1 cellular context compared by ENCODE assay signal in genomic region chr17:10062757-10063385, GRCh38.
TF ChIP-seq lines count a peak whose summit lies in the region.

No MANE protein-coding gene starts in this region.

TF ChIP-seq in H1, 55 proteins besides CTCF, POLR2A, EP300 and RAD21 (continued from another document):
- TF ChIP-seq, protein P1, sequence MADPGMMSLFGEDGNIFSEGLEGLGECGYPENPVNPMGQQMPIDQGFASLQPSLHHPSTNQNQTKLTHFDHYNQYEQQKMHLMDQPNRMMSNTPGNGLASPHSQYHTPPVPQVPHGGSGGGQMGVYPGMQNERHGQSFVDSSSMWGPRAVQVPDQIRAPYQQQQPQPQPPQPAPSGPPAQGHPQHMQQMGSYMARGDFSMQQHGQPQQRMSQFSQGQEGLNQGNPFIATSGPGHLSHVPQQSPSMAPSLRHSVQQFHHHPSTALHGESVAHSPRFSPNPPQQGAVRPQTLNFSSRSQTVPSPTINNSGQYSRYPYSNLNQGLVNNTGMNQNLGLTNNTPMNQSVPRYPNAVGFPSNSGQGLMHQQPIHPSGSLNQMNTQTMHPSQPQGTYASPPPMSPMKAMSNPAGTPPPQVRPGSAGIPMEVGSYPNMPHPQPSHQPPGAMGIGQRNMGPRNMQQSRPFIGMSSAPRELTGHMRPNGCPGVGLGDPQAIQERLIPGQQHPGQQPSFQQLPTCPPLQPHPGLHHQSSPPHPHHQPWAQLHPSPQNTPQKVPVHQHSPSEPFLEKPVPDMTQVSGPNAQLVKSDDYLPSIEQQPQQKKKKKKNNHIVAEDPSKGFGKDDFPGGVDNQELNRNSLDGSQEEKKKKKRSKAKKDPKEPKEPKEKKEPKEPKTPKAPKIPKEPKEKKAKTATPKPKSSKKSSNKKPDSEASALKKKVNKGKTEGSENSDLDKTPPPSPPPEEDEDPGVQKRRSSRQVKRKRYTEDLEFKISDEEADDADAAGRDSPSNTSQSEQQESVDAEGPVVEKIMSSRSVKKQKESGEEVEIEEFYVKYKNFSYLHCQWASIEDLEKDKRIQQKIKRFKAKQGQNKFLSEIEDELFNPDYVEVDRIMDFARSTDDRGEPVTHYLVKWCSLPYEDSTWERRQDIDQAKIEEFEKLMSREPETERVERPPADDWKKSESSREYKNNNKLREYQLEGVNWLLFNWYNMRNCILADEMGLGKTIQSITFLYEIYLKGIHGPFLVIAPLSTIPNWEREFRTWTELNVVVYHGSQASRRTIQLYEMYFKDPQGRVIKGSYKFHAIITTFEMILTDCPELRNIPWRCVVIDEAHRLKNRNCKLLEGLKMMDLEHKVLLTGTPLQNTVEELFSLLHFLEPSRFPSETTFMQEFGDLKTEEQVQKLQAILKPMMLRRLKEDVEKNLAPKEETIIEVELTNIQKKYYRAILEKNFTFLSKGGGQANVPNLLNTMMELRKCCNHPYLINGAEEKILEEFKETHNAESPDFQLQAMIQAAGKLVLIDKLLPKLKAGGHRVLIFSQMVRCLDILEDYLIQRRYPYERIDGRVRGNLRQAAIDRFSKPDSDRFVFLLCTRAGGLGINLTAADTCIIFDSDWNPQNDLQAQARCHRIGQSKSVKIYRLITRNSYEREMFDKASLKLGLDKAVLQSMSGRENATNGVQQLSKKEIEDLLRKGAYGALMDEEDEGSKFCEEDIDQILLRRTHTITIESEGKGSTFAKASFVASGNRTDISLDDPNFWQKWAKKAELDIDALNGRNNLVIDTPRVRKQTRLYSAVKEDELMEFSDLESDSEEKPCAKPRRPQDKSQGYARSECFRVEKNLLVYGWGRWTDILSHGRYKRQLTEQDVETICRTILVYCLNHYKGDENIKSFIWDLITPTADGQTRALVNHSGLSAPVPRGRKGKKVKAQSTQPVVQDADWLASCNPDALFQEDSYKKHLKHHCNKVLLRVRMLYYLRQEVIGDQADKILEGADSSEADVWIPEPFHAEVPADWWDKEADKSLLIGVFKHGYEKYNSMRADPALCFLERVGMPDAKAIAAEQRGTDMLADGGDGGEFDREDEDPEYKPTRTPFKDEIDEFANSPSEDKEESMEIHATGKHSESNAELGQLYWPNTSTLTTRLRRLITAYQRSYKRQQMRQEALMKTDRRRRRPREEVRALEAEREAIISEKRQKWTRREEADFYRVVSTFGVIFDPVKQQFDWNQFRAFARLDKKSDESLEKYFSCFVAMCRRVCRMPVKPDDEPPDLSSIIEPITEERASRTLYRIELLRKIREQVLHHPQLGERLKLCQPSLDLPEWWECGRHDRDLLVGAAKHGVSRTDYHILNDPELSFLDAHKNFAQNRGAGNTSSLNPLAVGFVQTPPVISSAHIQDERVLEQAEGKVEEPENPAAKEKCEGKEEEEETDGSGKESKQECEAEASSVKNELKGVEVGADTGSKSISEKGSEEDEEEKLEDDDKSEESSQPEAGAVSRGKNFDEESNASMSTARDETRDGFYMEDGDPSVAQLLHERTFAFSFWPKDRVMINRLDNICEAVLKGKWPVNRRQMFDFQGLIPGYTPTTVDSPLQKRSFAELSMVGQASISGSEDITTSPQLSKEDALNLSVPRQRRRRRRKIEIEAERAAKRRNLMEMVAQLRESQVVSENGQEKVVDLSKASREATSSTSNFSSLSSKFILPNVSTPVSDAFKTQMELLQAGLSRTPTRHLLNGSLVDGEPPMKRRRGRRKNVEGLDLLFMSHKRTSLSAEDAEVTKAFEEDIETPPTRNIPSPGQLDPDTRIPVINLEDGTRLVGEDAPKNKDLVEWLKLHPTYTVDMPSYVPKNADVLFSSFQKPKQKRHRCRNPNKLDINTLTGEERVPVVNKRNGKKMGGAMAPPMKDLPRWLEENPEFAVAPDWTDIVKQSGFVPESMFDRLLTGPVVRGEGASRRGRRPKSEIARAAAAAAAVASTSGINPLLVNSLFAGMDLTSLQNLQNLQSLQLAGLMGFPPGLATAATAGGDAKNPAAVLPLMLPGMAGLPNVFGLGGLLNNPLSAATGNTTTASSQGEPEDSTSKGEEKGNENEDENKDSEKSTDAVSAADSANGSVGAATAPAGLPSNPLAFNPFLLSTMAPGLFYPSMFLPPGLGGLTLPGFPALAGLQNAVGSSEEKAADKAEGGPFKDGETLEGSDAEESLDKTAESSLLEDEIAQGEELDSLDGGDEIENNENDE (IDR thresholded peaks at IDR 0.05; ENCODE audit: insufficient replicate concordance, low read length): no peak
